Comparison of ENCODE assay signal across 1 cellular context in the genomic region with DNA sequence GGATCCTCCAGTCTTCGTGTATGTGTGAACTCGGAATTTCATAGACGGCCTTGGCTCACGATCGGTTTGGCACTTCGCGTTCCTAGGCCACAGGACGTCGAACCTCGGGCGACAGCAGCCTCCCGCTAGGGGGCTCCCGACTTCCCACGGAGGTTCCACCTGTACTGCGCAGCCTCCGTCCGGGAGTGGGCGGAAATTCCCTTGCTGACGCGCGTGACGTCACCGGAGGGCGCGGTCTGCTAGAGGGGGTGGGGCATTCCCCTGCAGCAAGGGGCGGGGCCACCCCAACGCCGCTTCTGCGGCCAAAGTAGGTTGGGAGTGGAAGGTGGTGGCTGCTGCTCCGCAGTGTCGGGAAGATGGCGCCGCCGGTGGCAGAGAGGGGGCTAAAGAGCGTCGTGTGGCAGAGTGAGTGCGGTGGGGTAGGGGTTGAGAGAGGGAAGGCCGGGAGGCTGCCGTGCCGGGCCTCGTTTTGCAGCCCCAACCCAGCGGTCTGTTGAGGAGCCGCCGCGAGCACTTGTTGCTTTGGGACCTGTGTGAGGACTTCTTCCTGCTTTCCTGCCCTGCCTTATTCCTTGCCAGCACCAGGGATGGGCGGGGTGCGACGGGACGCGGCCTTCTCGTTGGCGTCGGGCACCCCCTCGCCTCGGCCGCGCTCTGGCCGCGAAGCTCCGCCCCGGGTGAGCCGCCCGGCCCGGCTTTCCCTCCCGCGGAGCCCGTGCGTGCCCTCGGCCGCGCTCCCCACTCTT.
TF ChIP-seq lines count a peak whose summit lies in the region.

Gene STXBP3, plus strand, starts transcription at position 293 of the 746 bp plus-strand sequence. Its CDS starts 64 bp downstream, at position 357.

TF ChIP-seq in HepG2, 621 proteins besides CTCF, POLR2A, EP300 and RAD21 (continued from another document and continues in another):
- TF ChIP-seq ZNF687 (CRISPR knock-in tag; IDR thresholded peaks at IDR 0.05) (peak; percentile 91), FOXA1 (IDR thresholded peaks at IDR 0.05) (no peak), FOXA1 (CRISPR knock-in tag; IDR thresholded peaks at IDR 0.05) (peak; percentile 25; the same call in 1 of the 2 replicates), HOXA5 (CRISPR knock-in tag; IDR thresholded peaks at IDR 0.05) (peak; percentile 79; the same call in 1 of the 2 replicates), NRL (CRISPR knock-in tag; IDR thresholded peaks at IDR 0.05; ENCODE audit: borderline replicate concordance) (no peak; the same call in 1 of the 2 replicates), MAFK (conservative IDR thresholded peaks at IDR 0.05 in 1 of 2, IDR thresholded peaks at IDR 0.05 in 1 of 2; ENCODE audit: low read length in 2 of 2) (no peak), KLF11 (CRISPR knock-in tag; IDR thresholded peaks at IDR 0.05) (no peak), MYPOP (CRISPR knock-in tag; IDR thresholded peaks at IDR 0.05) (no peak), IKZF4 (CRISPR knock-in tag; IDR thresholded peaks at IDR 0.05; ENCODE audit: borderline replicate concordance, low read depth, not compliant biosample characterization) (peak; percentile 64), ZFP1 (CRISPR knock-in tag; IDR thresholded peaks at IDR 0.05) (peak; percentile 80; the same call in 1 of the 2 replicates), SAP130 (CRISPR knock-in tag; IDR thresholded peaks at IDR 0.05; ENCODE audit: low read depth) (peak; percentile 75), RELA (CRISPR knock-in tag; IDR thresholded peaks at IDR 0.05) (peak; percentile 61; the same call in 1 of the 2 replicates), ZNF136 (CRISPR knock-in tag; IDR thresholded peaks at IDR 0.05; ENCODE audit: low read depth) (peak; percentile 97; the same call in 1 of the 2 replicates), ZSCAN20 (CRISPR knock-in tag; IDR thresholded peaks at IDR 0.05; ENCODE audit: borderline replicate concordance) (peak; percentile 84; the same call in 1 of the 2 replicates), CC2D1A (CRISPR knock-in tag; IDR thresholded peaks at IDR 0.05) (no peak), JUND (CRISPR knock-in tag; IDR thresholded peaks at IDR 0.05) (peak; percentile 67), MAF1 (CRISPR knock-in tag; IDR thresholded peaks at IDR 0.05; ENCODE audit: borderline replicate concordance) (peak; percentile 76; the same call in 1 of the 2 replicates), ZNF337 (CRISPR knock-in tag; IDR thresholded peaks at IDR 0.05; ENCODE audit: borderline replicate concordance, low read depth) (0 out of 2 replicates have a peak, but pooled peaks have one; percentile 76), SOX13 (IDR thresholded peaks at IDR 0.05) (no peak), SOX13 (CRISPR knock-in tag; conservative IDR thresholded peaks at IDR 0.05 in 1 of 2, IDR thresholded peaks at IDR 0.05 in 1 of 2) (peak in 1 of 2 experiments; percentile 36; a peak in 2 of 4 replicates), EZH2 (conservative IDR thresholded peaks at IDR 0.05; ENCODE audit: low read depth, low read length) (no peak), ZFP62 (CRISPR knock-in tag; IDR thresholded peaks at IDR 0.05) (no peak), ZBTB8A (CRISPR knock-in tag; IDR thresholded peaks at IDR 0.05; ENCODE audit: borderline replicate concordance, low read depth) (no peak), ZNF501 (CRISPR knock-in tag; IDR thresholded peaks at IDR 0.05) (peak; percentile 77), ZNF546 (CRISPR knock-in tag; conservative IDR thresholded peaks at IDR 0.05) (no peak), PHB2 (IDR thresholded peaks at IDR 0.05; ENCODE audit: partially characterized antibody) (no peak), NR2F1 (CRISPR knock-in tag; IDR thresholded peaks at IDR 0.05) (no peak), ZNF382 (CRISPR knock-in tag; IDR thresholded peaks at IDR 0.05; ENCODE audit: borderline replicate concordance) (no peak), NR1H2 (CRISPR knock-in tag; IDR thresholded peaks at IDR 0.05; ENCODE audit: borderline replicate concordance, low read depth) (no peak), AGO1 (IDR thresholded peaks at IDR 0.05; ENCODE audit: low read depth, low read length, poor library complexity, severe bottlenecking) (peak; percentile 52), ZNF446 (CRISPR knock-in tag; IDR thresholded peaks at IDR 0.05) (0 out of 2 replicates have a peak, but pooled peaks have one; percentile 56), CENPT (CRISPR knock-in tag; IDR thresholded peaks at IDR 0.05; ENCODE audit: low read depth) (no peak), RAD51 (IDR thresholded peaks at IDR 0.05; ENCODE audit: borderline replicate concordance) (no peak)
- TF ChIP-seq, protein P1, sequence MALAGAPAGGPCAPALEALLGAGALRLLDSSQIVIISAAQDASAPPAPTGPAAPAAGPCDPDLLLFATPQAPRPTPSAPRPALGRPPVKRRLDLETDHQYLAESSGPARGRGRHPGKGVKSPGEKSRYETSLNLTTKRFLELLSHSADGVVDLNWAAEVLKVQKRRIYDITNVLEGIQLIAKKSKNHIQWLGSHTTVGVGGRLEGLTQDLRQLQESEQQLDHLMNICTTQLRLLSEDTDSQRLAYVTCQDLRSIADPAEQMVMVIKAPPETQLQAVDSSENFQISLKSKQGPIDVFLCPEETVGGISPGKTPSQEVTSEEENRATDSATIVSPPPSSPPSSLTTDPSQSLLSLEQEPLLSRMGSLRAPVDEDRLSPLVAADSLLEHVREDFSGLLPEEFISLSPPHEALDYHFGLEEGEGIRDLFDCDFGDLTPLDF (CRISPR knock-in tag; IDR thresholded peaks at IDR 0.05), result peak; percentile 51; the same call in 1 of the 2 replicates
- TF ChIP-seq, protein P2, sequence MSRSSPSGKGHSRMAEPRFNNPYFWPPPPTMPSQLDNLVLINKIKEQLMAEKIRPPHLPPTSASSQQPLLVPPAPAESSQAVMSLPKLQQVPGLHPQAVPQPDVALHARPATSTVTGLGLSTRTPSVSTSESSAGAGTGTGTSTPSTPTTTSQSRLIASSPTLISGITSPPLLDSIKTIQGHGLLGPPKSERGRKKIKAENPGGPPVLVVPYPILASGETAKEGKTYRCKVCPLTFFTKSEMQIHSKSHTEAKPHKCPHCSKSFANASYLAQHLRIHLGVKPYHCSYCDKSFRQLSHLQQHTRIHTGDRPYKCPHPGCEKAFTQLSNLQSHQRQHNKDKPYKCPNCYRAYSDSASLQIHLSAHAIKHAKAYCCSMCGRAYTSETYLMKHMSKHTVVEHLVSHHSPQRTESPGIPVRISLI (CRISPR knock-in tag; IDR thresholded peaks at IDR 0.05; ENCODE audit: borderline replicate concordance), result 0 out of 2 replicates have a peak, but pooled peaks have one; percentile 36
- TF ChIP-seq, protein P3, sequence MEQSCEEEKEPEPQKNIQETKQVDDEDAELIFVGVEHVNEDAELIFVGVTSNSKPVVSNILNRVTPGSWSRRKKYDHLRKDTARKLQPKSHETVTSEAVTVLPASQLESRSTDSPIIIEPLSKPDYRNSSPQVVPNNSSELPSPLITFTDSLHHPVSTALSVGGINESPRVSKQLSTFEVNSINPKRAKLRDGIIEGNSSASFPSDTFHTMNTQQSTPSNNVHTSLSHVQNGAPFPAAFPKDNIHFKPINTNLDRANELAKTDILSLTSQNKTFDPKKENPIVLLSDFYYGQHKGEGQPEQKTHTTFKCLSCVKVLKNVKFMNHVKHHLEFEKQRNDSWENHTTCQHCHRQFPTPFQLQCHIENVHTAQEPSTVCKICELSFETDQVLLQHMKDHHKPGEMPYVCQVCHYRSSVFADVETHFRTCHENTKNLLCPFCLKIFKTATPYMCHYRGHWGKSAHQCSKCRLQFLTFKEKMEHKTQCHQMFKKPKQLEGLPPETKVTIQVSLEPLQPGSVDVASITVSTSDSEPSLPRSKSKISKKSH (CRISPR knock-in tag; IDR thresholded peaks at IDR 0.05; ENCODE audit: borderline replicate concordance), result no peak; the same call in 1 of the 2 replicates
- TF ChIP-seq, protein P4, sequence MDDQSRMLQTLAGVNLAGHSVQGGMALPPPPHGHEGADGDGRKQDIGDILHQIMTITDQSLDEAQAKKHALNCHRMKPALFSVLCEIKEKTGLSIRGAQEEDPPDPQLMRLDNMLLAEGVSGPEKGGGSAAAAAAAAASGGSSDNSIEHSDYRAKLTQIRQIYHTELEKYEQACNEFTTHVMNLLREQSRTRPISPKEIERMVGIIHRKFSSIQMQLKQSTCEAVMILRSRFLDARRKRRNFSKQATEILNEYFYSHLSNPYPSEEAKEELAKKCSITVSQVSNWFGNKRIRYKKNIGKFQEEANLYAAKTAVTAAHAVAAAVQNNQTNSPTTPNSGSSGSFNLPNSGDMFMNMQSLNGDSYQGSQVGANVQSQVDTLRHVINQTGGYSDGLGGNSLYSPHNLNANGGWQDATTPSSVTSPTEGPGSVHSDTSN (CRISPR knock-in tag; IDR thresholded peaks at IDR 0.05; ENCODE audit: borderline replicate concordance), result no peak
- TF ChIP-seq, protein P5, sequence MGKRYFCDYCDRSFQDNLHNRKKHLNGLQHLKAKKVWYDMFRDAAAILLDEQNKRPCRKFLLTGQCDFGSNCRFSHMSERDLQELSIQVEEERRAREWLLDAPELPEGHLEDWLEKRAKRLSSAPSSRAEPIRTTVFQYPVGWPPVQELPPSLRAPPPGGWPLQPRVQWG (CRISPR knock-in tag; IDR thresholded peaks at IDR 0.05; ENCODE audit: borderline replicate concordance, low read depth), result no peak
- TF ChIP-seq, protein P6, sequence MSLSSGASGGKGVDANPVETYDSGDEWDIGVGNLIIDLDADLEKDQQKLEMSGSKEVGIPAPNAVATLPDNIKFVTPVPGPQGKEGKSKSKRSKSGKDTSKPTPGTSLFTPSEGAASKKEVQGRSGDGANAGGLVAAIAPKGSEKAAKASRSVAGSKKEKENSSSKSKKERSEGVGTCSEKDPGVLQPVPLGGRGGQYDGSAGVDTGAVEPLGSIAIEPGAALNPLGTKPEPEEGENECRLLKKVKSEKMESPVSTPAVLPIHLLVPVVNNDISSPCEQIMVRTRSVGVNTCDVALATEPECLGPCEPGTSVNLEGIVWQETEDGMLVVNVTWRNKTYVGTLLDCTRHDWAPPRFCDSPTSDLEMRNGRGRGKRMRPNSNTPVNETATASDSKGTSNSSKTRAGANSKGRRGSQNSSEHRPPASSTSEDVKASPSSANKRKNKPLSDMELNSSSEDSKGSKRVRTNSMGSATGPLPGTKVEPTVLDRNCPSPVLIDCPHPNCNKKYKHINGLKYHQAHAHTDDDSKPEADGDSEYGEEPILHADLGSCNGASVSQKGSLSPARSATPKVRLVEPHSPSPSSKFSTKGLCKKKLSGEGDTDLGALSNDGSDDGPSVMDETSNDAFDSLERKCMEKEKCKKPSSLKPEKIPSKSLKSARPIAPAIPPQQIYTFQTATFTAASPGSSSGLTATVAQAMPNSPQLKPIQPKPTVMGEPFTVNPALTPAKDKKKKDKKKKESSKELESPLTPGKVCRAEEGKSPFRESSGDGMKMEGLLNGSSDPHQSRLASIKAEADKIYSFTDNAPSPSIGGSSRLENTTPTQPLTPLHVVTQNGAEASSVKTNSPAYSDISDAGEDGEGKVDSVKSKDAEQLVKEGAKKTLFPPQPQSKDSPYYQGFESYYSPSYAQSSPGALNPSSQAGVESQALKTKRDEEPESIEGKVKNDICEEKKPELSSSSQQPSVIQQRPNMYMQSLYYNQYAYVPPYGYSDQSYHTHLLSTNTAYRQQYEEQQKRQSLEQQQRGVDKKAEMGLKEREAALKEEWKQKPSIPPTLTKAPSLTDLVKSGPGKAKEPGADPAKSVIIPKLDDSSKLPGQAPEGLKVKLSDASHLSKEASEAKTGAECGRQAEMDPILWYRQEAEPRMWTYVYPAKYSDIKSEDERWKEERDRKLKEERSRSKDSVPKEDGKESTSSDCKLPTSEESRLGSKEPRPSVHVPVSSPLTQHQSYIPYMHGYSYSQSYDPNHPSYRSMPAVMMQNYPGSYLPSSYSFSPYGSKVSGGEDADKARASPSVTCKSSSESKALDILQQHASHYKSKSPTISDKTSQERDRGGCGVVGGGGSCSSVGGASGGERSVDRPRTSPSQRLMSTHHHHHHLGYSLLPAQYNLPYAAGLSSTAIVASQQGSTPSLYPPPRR (CRISPR knock-in tag; IDR thresholded peaks at IDR 0.05; ENCODE audit: borderline replicate concordance), result peak; percentile 45; the same call in 1 of the 2 replicates
